ENCODE assay signal across 26 cellular contexts in the genomic region with DNA sequence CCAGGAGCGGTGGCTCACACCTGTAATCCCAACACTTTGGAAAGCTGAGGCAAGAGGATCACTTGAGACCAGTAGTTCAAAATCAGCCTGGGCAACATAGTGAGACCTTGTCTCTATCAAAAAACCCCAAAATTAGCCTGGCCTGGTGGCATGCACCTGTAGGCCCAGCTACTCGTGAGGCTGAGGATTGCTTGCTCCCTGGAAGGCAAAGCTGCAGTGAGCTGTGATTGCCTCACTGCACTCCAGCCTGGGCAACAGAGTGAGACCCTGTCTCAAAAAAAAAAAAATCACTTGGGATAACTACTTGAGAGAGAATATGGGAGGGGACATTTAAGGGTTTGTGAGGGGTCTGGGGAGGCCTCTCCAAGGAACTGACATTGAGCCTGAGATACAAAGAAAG.
"Had no signal": no experiment of that assay in that cellular context is flagged by ENCODE, and none has a peak within 500 bp of the region (broad histone marks: within the 10 kb centered on the region; RNA-seq: fewer than 3 reads in every experiment).

No MANE protein-coding gene starts in this region.

- DNase-seq: hypothalamus; immature natural killer cell; kidney; left colon; left lung; lower lobe of right lung; mammary epithelial cell; mesenchymal stem cell; naive thymus-derived CD8-positive, alpha-beta T cell; ovary; right cardiac atrium; stimulated activated CD4-positive, alpha-beta T cell treated with anti-CD3 and anti-CD28 coated beads, Interleukin-12 subunit alpha, Interleukin-12 subunit beta, amount 100 ng/mL, for 4 hours; stimulated activated CD4-positive, alpha-beta T cell treated with anti-CD3 and anti-CD28 coated beads, Interleukin-15, amount 100 ng/mL, for 24 hours; stimulated activated CD4-positive, alpha-beta T cell treated with anti-CD3 and anti-CD28 coated beads, Interleukin-2, amount 100 ng/mL, for 24 hours; stimulated activated CD4-positive, alpha-beta T cell treated with anti-CD3 and anti-CD28 coated beads, Interleukin-4, amount 100 ng/mL, for 1 hour; stimulated activated naive CD4-positive, alpha-beta T cell; tibial artery; uterus had no signal

- H3K4me1 Mint-ChIP-seq: immature natural killer cell; naive thymus-derived CD8-positive, alpha-beta T cell had no signal

- FAIRE-seq: islet of Langerhans, kidney had no signal

- H3K9me3 ChIP-seq: left lung, lower lobe of right lung, ovary, prostate gland, suprapubic skin, thoracic aorta, tibial artery, uterus had no signal

- H3K4me3 Mint-ChIP-seq: immature natural killer cell; naive thymus-derived CD8-positive, alpha-beta T cell; nephron; neural crest cell; stimulated activated naive CD8-positive, alpha-beta T cell treated with anti-CD3 and anti-CD28 coated beads, Interleukin-15, Interleukin-2, amounts not matched to agents 100 ng/mL and 50 ng/mL, for 24 hours had no signal

- ATAC-seq: left colon; naive thymus-derived CD8-positive, alpha-beta T cell; right cardiac atrium had no signal

- H3K36me3 Mint-ChIP-seq: immature natural killer cell had no signal

- H3K36me3 ChIP-seq: left lung, lower lobe of right lung, ovary, prostate gland, suprapubic skin, thoracic aorta, tibial artery, uterus had no signal

- H3K27me3 ChIP-seq: left lung, ovary, suprapubic skin, uterus had no signal

- H3K27ac Mint-ChIP-seq: immature natural killer cell; naive thymus-derived CD8-positive, alpha-beta T cell; stimulated activated naive CD8-positive, alpha-beta T cell treated with anti-CD3 and anti-CD28 coated beads, Interleukin-15, Interleukin-2, amounts not matched to agents 100 ng/mL and 50 ng/mL, for 24 hours had no signal

- H3K4me3 ChIP-seq: left lung, lower lobe of right lung, ovary, prostate gland, skin epidermis, suprapubic skin, thoracic aorta, tibial artery, uterus had no signal

- H3K27ac ChIP-seq: left lung, lower lobe of right lung, ovary, prostate gland, skin epidermis, suprapubic skin, thoracic aorta, tibial artery, uterus had no signal

- H3K9me3 Mint-ChIP-seq: immature natural killer cell; nephron; neural crest cell; stimulated activated naive CD8-positive, alpha-beta T cell treated with anti-CD3 and anti-CD28 coated beads, Interleukin-15, Interleukin-2, amounts not matched to agents 100 ng/mL and 50 ng/mL, for 24 hours had no signal

- H3K4me1 ChIP-seq: left lung, lower lobe of right lung, prostate gland, suprapubic skin, uterus had no signal
